ENCODE assay signal across 2 cellular contexts in genomic region chr19:11499890-11500420, GRCh38.
TF ChIP-seq lines count a peak whose summit lies in the region.

No MANE protein-coding gene starts in this region.

TF ChIP-seq in SK-N-SH, 30 proteins besides CTCF, POLR2A, EP300 and RAD21 (continued from another document):
- no peak for TF ChIP-seq REST (IDR thresholded peaks at IDR 0.05; ENCODE audit: low read depth, low read length)
- TF ChIP-seq FOSL2 (IDR thresholded peaks at IDR 0.05; ENCODE audit: borderline replicate concordance, low read depth), result no peak
- no peak for TF ChIP-seq JUND (IDR thresholded peaks at IDR 0.05)
- TF ChIP-seq MEF2A (IDR thresholded peaks at IDR 0.05; ENCODE audit: borderline replicate concordance, low read depth), result no peak

TF ChIP-seq in SK-N-SH treated with all-trans-retinoic acid at 6 μM for 48 hours, 23 proteins besides CTCF, POLR2A, EP300 and RAD21 (continued from another document):
- TF ChIP-seq TSHZ2 (CRISPR knock-in tag; IDR thresholded peaks at IDR 0.05) (no peak), CSDC2 (CRISPR knock-in tag; IDR thresholded peaks at IDR 0.05) (no peak), GLIS3 (CRISPR knock-in tag; IDR thresholded peaks at IDR 0.05) (no peak), TCF4 (CRISPR knock-in tag; IDR thresholded peaks at IDR 0.05; ENCODE audit: borderline replicate concordance) (no peak), BACH2 (CRISPR knock-in tag; IDR thresholded peaks at IDR 0.05; ENCODE audit: borderline replicate concordance) (no peak), CREB5 (CRISPR knock-in tag; IDR thresholded peaks at IDR 0.05; ENCODE audit: low read depth) (no peak), PATZ1 (CRISPR knock-in tag; IDR thresholded peaks at IDR 0.05; ENCODE audit: borderline replicate concordance) (no peak), SNAI2 (CRISPR knock-in tag; IDR thresholded peaks at IDR 0.05) (no peak), ESRRG (CRISPR knock-in tag; IDR thresholded peaks at IDR 0.05) (no peak), TOX (CRISPR knock-in tag; IDR thresholded peaks at IDR 0.05; ENCODE audit: borderline replicate concordance) (no peak)
